Comparison of ENCODE assay signal across 1 cellular context in the genomic region with DNA sequence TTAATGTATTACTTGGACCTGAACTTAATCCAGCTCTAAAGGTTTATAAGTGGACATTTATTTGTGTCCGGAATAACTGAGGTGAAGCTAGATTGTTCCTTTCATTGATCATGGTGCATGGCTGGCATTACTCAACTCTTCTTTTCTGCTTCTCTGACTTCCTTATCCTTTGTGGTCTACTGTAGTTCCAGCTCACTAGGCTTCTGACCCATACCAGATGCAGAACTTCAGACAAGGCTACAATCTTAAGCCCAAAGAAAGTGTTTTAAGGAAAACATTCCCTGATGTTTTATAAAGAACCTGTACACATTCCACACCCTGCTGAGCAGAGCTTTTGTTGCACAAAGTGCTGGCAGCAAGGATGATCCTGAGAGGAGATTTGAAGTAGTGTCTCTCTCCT.
TF ChIP-seq lines count a peak whose summit lies in the region.

No MANE protein-coding gene starts in this region.

TF ChIP-seq in GM23338, 12 proteins besides CTCF, POLR2A, EP300 and RAD21 (continued from another document):
- TF ChIP-seq, protein P1, sequence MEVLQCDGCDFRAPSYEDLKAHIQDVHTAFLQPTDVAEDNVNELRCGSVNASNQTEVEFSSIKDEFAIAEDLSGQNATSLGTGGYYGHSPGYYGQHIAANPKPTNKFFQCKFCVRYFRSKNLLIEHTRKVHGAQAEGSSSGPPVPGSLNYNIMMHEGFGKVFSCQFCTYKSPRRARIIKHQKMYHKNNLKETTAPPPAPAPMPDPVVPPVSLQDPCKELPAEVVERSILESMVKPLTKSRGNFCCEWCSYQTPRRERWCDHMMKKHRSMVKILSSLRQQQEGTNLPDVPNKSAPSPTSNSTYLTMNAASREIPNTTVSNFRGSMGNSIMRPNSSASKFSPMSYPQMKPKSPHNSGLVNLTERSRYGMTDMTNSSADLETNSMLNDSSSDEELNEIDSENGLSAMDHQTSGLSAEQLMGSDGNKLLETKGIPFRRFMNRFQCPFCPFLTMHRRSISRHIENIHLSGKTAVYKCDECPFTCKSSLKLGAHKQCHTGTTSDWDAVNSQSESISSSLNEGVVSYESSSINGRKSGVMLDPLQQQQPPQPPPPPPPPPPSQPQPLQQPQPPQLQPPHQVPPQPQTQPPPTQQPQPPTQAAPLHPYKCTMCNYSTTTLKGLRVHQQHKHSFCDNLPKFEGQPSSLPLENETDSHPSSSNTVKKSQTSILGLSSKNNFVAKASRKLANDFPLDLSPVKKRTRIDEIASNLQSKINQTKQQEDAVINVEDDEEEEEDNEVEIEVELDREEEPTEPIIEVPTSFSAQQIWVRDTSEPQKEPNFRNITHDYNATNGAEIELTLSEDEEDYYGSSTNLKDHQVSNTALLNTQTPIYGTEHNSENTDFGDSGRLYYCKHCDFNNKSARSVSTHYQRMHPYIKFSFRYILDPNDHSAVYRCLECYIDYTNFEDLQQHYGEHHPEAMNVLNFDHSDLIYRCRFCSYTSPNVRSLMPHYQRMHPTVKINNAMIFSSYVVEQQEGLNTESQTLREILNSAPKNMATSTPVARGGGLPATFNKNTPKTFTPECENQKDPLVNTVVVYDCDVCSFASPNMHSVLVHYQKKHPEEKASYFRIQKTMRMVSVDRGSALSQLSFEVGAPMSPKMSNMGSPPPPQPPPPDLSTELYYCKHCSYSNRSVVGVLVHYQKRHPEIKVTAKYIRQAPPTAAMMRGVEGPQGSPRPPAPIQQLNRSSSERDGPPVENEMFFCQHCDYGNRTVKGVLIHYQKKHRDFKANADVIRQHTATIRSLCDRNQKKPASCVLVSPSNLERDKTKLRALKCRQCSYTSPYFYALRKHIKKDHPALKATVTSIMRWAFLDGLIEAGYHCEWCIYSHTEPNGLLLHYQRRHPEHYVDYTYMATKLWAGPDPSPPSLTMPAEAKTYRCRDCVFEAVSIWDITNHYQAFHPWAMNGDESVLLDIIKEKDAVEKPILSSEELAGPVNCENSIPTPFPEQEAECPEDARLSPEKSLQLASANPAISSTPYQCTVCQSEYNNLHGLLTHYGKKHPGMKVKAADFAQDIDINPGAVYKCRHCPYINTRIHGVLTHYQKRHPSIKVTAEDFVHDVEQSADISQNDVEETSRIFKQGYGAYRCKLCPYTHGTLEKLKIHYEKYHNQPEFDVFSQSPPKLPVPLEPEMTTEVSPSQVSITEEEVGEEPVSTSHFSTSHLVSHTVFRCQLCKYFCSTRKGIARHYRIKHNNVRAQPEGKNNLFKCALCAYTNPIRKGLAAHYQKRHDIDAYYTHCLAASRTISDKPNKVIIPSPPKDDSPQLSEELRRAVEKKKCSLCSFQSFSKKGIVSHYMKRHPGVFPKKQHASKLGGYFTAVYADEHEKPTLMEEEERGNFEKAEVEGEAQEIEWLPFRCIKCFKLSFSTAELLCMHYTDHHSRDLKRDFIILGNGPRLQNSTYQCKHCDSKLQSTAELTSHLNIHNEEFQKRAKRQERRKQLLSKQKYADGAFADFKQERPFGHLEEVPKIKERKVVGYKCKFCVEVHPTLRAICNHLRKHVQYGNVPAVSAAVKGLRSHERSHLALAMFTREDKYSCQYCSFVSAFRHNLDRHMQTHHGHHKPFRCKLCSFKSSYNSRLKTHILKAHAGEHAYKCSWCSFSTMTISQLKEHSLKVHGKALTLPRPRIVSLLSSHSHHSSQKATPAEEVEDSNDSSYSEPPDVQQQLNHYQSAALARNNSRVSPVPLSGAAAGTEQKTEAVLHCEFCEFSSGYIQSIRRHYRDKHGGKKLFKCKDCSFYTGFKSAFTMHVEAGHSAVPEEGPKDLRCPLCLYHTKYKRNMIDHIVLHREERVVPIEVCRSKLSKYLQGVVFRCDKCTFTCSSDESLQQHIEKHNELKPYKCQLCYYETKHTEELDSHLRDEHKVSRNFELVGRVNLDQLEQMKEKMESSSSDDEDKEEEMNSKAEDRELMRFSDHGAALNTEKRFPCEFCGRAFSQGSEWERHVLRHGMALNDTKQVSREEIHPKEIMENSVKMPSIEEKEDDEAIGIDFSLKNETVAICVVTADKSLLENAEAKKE (CRISPR knock-in tag; IDR thresholded peaks at IDR 0.05) = no peak
- TF ChIP-seq ZNF114 (CRISPR knock-in tag; IDR thresholded peaks at IDR 0.05) = no peak
- no peak for TF ChIP-seq EZH2phosphoT487 (IDR thresholded peaks at IDR 0.05; ENCODE audit: unreplicated experiment)
- TF ChIP-seq JUNB (IDR thresholded peaks at IDR 0.05; ENCODE audit: unreplicated experiment) = no peak
